ENCODE assay signal across 1 cellular context in the genomic region with DNA sequence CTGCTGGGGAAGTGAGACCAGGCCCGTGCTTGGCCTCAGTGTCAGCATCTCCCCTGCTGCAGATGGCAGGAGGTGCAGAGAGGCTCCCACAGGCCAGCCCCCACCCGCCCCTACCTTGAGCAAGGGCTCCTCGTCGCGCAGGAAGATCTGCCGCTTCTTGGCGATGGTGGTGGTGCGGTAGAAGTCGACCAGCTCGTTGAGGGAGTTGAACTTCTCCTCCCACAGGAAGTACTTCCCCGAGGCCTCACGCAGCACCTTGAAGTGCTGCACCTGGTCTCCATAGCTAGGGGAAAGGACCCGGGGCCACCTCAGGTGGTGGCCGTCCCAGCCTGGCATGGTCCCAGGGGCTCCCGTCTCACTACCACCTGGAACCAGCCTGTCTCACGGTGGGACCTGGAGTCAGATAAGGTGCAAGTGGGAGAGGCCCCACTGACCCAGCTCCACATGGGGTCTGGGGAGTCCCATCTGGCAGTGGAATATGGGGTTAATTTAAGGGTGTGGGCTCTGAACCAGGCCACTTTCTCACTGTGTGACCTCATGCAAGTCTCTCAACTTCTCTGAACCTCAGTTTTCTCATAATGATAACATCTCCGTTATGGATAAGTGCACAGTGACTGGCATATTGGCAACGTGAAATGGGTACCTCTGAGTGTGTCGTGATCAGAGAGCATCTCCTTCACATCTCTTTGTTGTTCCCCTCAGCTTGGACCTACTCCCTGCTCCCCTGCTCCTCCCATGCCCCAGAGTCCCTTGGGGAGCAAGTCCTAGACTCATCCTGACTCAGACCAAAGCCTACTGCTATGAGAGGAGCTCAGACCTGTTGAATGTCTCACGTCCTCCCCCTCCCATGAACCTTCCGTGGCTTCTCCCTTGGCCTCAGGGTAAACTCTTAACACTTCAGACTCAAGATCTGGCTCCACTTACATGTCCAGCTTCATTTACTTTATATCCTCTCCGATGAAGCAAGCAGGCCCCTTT.
TF ChIP-seq lines count a peak whose summit lies in the region.

No MANE protein-coding gene starts in this region.

TF ChIP-seq in GM12878, 131 proteins besides CTCF, POLR2A, EP300 and RAD21:
- no peak for TF ChIP-seq ZNF217 (IDR thresholded peaks at IDR 0.05)
- TF ChIP-seq FOS (IDR thresholded peaks at IDR 0.05; ENCODE audit: borderline replicate concordance, extremely low read depth, insufficient read length) = no peak
- no peak for TF ChIP-seq STAT3 (IDR thresholded peaks at IDR 0.05; ENCODE audit: low read depth, low read length)
- TF ChIP-seq POLR2AphosphoS2 (IDR thresholded peaks at IDR 0.05; ENCODE audit: low read depth, low read length) = no peak
- no peak for TF ChIP-seq TAF1 (IDR thresholded peaks at IDR 0.05; ENCODE audit: borderline replicate concordance, low read depth, low read length)
- TF ChIP-seq, protein P1, sequence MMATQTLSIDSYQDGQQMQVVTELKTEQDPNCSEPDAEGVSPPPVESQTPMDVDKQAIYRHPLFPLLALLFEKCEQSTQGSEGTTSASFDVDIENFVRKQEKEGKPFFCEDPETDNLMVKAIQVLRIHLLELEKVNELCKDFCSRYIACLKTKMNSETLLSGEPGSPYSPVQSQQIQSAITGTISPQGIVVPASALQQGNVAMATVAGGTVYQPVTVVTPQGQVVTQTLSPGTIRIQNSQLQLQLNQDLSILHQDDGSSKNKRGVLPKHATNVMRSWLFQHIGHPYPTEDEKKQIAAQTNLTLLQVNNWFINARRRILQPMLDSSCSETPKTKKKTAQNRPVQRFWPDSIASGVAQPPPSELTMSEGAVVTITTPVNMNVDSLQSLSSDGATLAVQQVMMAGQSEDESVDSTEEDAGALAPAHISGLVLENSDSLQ (IDR thresholded peaks at IDR 0.05) = no peak
- TF ChIP-seq CHD2 (IDR thresholded peaks at IDR 0.05; ENCODE audit: borderline replicate concordance, low read depth, low read length) = no peak
- TF ChIP-seq IKZF2 (IDR thresholded peaks at IDR 0.05) = no peak
- no peak for TF ChIP-seq FOXM1 (IDR thresholded peaks at IDR 0.05; ENCODE audit: low read depth, low read length)
- TF ChIP-seq TCF3 (IDR thresholded peaks at IDR 0.05; ENCODE audit: borderline replicate concordance, insufficient read depth, low read depth, low read length) = no peak
- TF ChIP-seq MAX (IDR thresholded peaks at IDR 0.05; ENCODE audit: low read depth, low read length) = no peak
- no peak for TF ChIP-seq NRF1 (conservative IDR thresholded peaks at IDR 0.05; ENCODE audit: low read depth, low read length)
- TF ChIP-seq HDGF (IDR thresholded peaks at IDR 0.05) = no peak
- TF ChIP-seq EED (IDR thresholded peaks at IDR 0.05; ENCODE audit: low read depth) = no peak
- TF ChIP-seq, protein P2, sequence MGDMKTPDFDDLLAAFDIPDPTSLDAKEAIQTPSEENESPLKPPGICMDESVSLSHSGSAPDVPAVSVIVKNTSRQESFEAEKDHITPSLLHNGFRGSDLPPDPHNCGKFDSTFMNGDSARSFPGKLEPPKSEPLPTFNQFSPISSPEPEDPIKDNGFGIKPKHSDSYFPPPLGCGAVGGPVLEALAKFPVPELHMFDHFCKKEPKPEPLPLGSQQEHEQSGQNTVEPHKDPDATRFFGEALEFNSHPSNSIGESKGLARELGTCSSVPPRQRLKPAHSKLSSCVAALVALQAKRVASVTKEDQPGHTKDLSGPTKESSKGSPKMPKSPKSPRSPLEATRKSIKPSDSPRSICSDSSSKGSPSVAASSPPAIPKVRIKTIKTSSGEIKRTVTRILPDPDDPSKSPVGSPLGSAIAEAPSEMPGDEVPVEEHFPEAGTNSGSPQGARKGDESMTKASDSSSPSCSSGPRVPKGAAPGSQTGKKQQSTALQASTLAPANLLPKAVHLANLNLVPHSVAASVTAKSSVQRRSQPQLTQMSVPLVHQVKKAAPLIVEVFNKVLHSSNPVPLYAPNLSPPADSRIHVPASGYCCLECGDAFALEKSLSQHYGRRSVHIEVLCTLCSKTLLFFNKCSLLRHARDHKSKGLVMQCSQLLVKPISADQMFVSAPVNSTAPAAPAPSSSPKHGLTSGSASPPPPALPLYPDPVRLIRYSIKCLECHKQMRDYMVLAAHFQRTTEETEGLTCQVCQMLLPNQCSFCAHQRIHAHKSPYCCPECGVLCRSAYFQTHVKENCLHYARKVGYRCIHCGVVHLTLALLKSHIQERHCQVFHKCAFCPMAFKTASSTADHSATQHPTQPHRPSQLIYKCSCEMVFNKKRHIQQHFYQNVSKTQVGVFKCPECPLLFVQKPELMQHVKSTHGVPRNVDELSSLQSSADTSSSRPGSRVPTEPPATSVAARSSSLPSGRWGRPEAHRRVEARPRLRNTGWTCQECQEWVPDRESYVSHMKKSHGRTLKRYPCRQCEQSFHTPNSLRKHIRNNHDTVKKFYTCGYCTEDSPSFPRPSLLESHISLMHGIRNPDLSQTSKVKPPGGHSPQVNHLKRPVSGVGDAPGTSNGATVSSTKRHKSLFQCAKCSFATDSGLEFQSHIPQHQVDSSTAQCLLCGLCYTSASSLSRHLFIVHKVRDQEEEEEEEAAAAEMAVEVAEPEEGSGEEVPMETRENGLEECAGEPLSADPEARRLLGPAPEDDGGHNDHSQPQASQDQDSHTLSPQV (IDR thresholded peaks at IDR 0.05) = no peak
- TF ChIP-seq ZNF274 (IDR thresholded peaks at IDR 0.05; ENCODE audit: insufficient read depth, insufficient read length) = no peak
- no peak for TF ChIP-seq CBX5 (IDR thresholded peaks at IDR 0.05; ENCODE audit: low read depth)
TF ChIP-seq in GM12878: peak in this region for 0.
